Comparison of ENCODE assay signal across 8 cellular contexts in the genomic region with DNA sequence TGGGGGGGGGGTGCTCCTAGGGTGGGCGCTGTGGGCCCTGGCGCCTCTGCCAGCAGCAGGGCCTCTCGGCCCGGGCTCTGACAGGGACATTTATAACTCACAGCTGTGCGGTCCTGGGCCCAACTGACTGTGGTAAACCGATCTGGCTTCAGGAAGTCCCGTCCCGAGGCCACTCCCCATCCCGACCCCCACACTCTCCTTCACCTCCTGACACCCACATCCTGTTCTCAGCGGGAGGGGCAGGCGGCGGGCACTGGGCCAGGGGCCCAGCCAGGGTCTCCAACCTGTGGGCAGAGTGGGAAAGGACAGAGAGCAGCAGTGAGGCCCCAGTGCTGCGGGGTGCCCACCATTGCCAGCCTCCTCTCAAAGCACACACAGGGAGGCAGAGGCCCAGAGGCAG.
DNase-seq lines count a peak whose midpoint lies in the region; ATAC-seq and TF ChIP-seq lines count a peak whose summit lies in the region.

No MANE protein-coding gene starts in this region.

- peaks cover 7% of the 10 kb centered on the region for H3K36me3 Mint-ChIP-seq in activated naive CD4-positive, alpha-beta T cell treated with anti-CD3 and anti-CD28 coated beads, Interleukin-2, amount 10 ng/mL, durations not matched to agents 7 days and 5 days

- peaks cover 5% of the 10 kb centered on the region for H3K27me3 Mint-ChIP-seq in activated naive CD4-positive, alpha-beta T cell treated with anti-CD3 and anti-CD28 coated beads, Interleukin-2, amount 10 ng/mL, durations not matched to agents 7 days and 5 days

- peaks cover 21% of the 10 kb centered on the region for H3K79me1 ChIP-seq in mesenchymal stem cell (replicated peaks; ENCODE audit: low read length, poor library complexity, severe bottlenecking)

- H3K9me2 ChIP-seq in MM.1S (replicated peaks; ENCODE audit: insufficient read depth, low read length), result no peaks in the 10 kb centered on the region

- H3K36me3 ChIP-seq in MM.1S (replicated peaks; ENCODE audit: insufficient read depth, low read length), result no peaks in the 10 kb centered on the region
- H3K36me3 ChIP-seq in mesenchymal stem cell (ENCODE audit: control insufficient read depth in 1 of 2, insufficient read depth in 2 of 2, low read depth in 1 of 2, low read length in 2 of 2), result peaks cover 43 to 52% of the 10 kb centered on the region in 2 experiments
- peaks cover 0 to 12% of the 10 kb centered on the region in 2 donors for H3K36me3 ChIP-seq in thyroid gland

- H2BK120ac ChIP-seq in mesenchymal stem cell (ENCODE audit: low read depth, low read length), result peak overlapping the region; percentile 99

- peak; percentile 49 for DNase-seq in EL
- DNase-seq in MM.1S, result peak; percentile 73
- DNase-seq in activated naive CD4-positive, alpha-beta T cell treated with anti-CD3 and anti-CD28 coated beads, Interleukin-2, amount 10 ng/mL, durations not matched to agents 7 days and 5 days, result peak; percentile 76
- peak; percentile 77 for DNase-seq in mesenchymal stem cell
- no peak for DNase-seq in thyroid gland
- no peak for DNase-seq in NCI-H146 treated with DMSO at 0.1 percent for 48 hours (lab: John Stamatoyannopoulos, UW; ENCODE audit: unreplicated experiment)
- no peak for DNase-seq in NCI-H748 (lab: John Stamatoyannopoulos, UW; ENCODE audit: unreplicated experiment)

- H3K9me3 Mint-ChIP-seq in activated naive CD4-positive, alpha-beta T cell treated with anti-CD3 and anti-CD28 coated beads, Interleukin-2, amount 10 ng/mL, durations not matched to agents 7 days and 5 days, result no peaks in the 10 kb centered on the region

- H4K20me1 ChIP-seq in MM.1S (ENCODE audit: insufficient read depth, low read length), result no peaks in the 10 kb centered on the region

- peaks cover 53% of the 10 kb centered on the region for H3K4me1 Mint-ChIP-seq in activated naive CD4-positive, alpha-beta T cell treated with anti-CD3 and anti-CD28 coated beads, Interleukin-2, amount 10 ng/mL, durations not matched to agents 7 days and 5 days

- intact Hi-C loops in thyroid gland (cut with DNase I), result loop anchor here (10.0 kb wide), 1 partner anchor 63 kb away; no protein-coding TSS in a partner anchor

- H3K27ac ChIP-seq in MM.1S (ENCODE audit: low read length), result peak overlapping the region; percentile 63; the same call in 1 of the 2 replicates
- peak overlapping the region; percentile 87 for H3K27ac ChIP-seq in mesenchymal stem cell (ENCODE audit: low read length, poor library complexity, severe bottlenecking)
- H3K27ac ChIP-seq in thyroid gland, result peak overlapping the region; percentile 51 to 79 (median 66)

- ATAC-seq in GM21723 (IDR thresholded peaks at IDR 0.05; ENCODE audit: unreplicated experiment), result peak; percentile 84

- no peaks in the 10 kb centered on the region for H3K27me3 ChIP-seq in MM.1S (replicated peaks; ENCODE audit: insufficient read depth, low read length)
- no peaks in the 10 kb centered on the region for H3K27me3 ChIP-seq in mesenchymal stem cell (ENCODE audit: control insufficient read depth in 1 of 2, insufficient read depth in 1 of 2, low read length in 2 of 2)
- H3K27me3 ChIP-seq in thyroid gland, result no peaks in the 10 kb centered on the region

- CTCF ChIA-PET in activated naive CD4-positive, alpha-beta T cell treated with anti-CD3 and anti-CD28 coated beads, Interleukin-2, amount 10 ng/mL, durations not matched to agents 7 days and 5 days (lab: Charles Lee), result no interaction called here

- peak overlapping the region; percentile 62 for H3K9ac ChIP-seq in MM.1S (ENCODE audit: low read length)
- peak overlapping the region; percentile 92 for H3K9ac ChIP-seq in mesenchymal stem cell (ENCODE audit: low read length)

- H3K4ac ChIP-seq in mesenchymal stem cell (ENCODE audit: low read depth in 1 of 2, low read length in 2 of 2), result peak overlapping the region; percentile 76 to 94

- H3K18ac ChIP-seq in mesenchymal stem cell (ENCODE audit: low read depth in 1 of 2, low read length in 2 of 2), result peak overlapping the region; percentile 82 to 95

- peak overlapping the region; percentile 93 for H4K8ac ChIP-seq in mesenchymal stem cell (ENCODE audit: low read length)

- peak overlapping the region; percentile 83 for H2BK15ac ChIP-seq in mesenchymal stem cell (ENCODE audit: low read depth, poor library complexity, severe bottlenecking)

- H2BK12ac ChIP-seq in mesenchymal stem cell (ENCODE audit: low read length in 2 of 2), result peak overlapping the region; percentile 64 to 90

- 0 out of 2 replicates have a peak, but pooled peaks cover 4% of the 10 kb centered on the region for H3K79me2 ChIP-seq in MM.1S (ENCODE audit: low read length)

- H2AK5ac ChIP-seq in mesenchymal stem cell (ENCODE audit: low read length, severe bottlenecking), result peak overlapping the region; percentile 26

- H3K9me3 ChIP-seq in MM.1S (replicated peaks; ENCODE audit: insufficient read depth, low read length) (no peaks in the 10 kb centered on the region), mesenchymal stem cell (ENCODE audit: control insufficient read depth, low read length) (no peaks in the 10 kb centered on the region), thyroid gland (no peaks in the 10 kb centered on the region)

- no peak for TF ChIP-seq POLR2A in thyroid gland (IDR thresholded peaks at IDR 0.05)

- H3K4me3 ChIP-seq in MM.1S (ENCODE audit: low read length) (peak overlapping the region; percentile 53), mesenchymal stem cell (ENCODE audit: insufficient read depth in 1 of 2, low read depth in 1 of 2, low read length in 2 of 2) (peak overlapping the region in 1 of 2 experiments; percentile 38), thyroid gland (replicated peaks in 1 of 3) (no peak overlapping the region)

- peak overlapping the region; percentile 77 for H2BK5ac ChIP-seq in mesenchymal stem cell (ENCODE audit: low read depth, low read length, poor library complexity, severe bottlenecking)

- H3F3A ChIP-seq in MM.1S (ENCODE audit: insufficient read depth, low read length), result no peaks in the 10 kb centered on the region

- no peak for TF ChIP-seq CTCF in MM.1S (IDR thresholded peaks at IDR 0.05; ENCODE audit: low read length)
- no peak for TF ChIP-seq CTCF in thyroid gland (IDR thresholded peaks at IDR 0.05)

- H2AFZ ChIP-seq in MM.1S (ENCODE audit: low read length) (peak overlapping the region; percentile 84), mesenchymal stem cell (ENCODE audit: low read depth, low read length) (no peak overlapping the region)

- H3K14ac ChIP-seq in mesenchymal stem cell (ENCODE audit: low read length in 2 of 2), result peak overlapping the region in 1 of 2 experiments; percentile 87

- no peak overlapping the region for H3K23ac ChIP-seq in mesenchymal stem cell (ENCODE audit: low read length in 2 of 2)

- 17% methylated on average over 9 of the region's 13 CpGs for WGBS in mesenchymal stem cell
- WGBS in thyroid gland, 2 donors, result 36 to 59% methylated on average over 3 to 5 of the region's 13 CpGs

- H3K4me2 ChIP-seq in MM.1S (ENCODE audit: low read depth, low read length) (peak overlapping the region; percentile 79), mesenchymal stem cell (ENCODE audit: low read length, poor library complexity, severe bottlenecking) (peak overlapping the region; percentile 20)

- H3K27ac Mint-ChIP-seq in activated naive CD4-positive, alpha-beta T cell treated with anti-CD3 and anti-CD28 coated beads, Interleukin-2, amount 10 ng/mL, durations not matched to agents 7 days and 5 days, result peak overlapping the region; percentile 88

- H3K4me1 ChIP-seq in MM.1S (ENCODE audit: low read length) (peaks cover 22% of the 10 kb centered on the region), mesenchymal stem cell (ENCODE audit: control insufficient read depth, insufficient read depth, low read depth, low read length) (peaks cover 71% of the 10 kb centered on the region), thyroid gland (peaks cover 50 to 68% of the 10 kb centered on the region in 2 donors)

- peak overlapping the region; percentile 96 for H4K91ac ChIP-seq in mesenchymal stem cell (ENCODE audit: low read length)

- H3K4me3 Mint-ChIP-seq in activated naive CD4-positive, alpha-beta T cell treated with anti-CD3 and anti-CD28 coated beads, Interleukin-2, amount 10 ng/mL, durations not matched to agents 7 days and 5 days, result peak overlapping the region; percentile 66

Comparison
In these comparisons a context has a peak if more than half of its experiments do, and no peak if none do; other contexts are left out.
1. DNase-seq: peak in EL (single experiment), MM.1S (single experiment), activated naive CD4-positive, alpha-beta T cell treated with anti-CD3 and anti-CD28 coated beads, Interleukin-2, amount 10 ng/mL, durations not matched to agents 7 days and 5 days (single experiment) and mesenchymal stem cell (single experiment); none in thyroid gland (0 of 2), NCI-H146 treated with DMSO at 0.1 percent for 48 hours (single experiment) and NCI-H748 (single experiment).
2. Peak in every context shown above with its lines, with median percentiles within 50 percentile points of each other: H3K27ac ChIP-seq.